In the genomic region with DNA sequence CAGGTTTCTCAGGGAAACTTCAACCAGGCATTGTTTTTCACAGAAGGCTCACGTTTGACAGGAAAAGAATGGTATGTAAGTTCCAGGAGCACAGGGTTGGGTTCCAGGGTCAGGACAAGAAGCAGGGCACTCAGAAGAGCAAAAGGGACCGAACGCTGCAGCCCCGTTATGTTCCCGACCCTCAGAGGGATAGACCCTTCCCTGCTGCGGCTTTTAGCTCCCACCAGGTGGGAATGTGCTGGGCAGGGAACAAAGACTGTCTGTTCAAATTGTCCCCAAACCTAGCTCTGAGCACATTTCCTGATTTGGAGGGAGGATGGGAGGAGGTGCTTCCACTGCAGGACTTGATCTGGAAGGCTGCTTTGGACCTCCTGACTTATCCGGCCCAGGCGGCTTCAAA, we compare ENCODE assay signal across 15 cellular contexts.
A peak's percentile ranks its signal among the peaks of the same experiment; 100 is the strongest.
DNase-seq lines count a peak whose midpoint lies in the region; ATAC-seq and TF ChIP-seq lines count a peak whose summit lies in the region.
"Had no signal": no experiment of that assay in that cellular context is flagged by ENCODE, and none has a peak within 500 bp of the region (broad histone marks: within the 10 kb centered on the region; RNA-seq: fewer than 3 reads in every experiment).

No MANE protein-coding gene starts in this region.

- H4K91ac ChIP-seq in neuronal stem cell (ENCODE audit: low read depth, low read length, poor library complexity): no peak overlapping the region

- no peak overlapping the region for H4K8ac ChIP-seq in neuronal stem cell (ENCODE audit: low read depth, low read length)

- H3K4me1 Mint-ChIP-seq in GM23338: peaks cover 13% of the 10 kb centered on the region
- H3K4me1 Mint-ChIP-seq in activated T-helper 17 cell treated with anti-CD3 and anti-CD28 coated beads, Interleukin-2, amount 50 U/mL, for 72 hours: no peaks in the 10 kb centered on the region
- H3K4me1 Mint-ChIP-seq in endothelial cell (ENCODE audit: unreplicated experiment): peaks cover 19% of the 10 kb centered on the region
- no peaks in the 10 kb centered on the region for H3K4me1 Mint-ChIP-seq in mesothelial cell of epicardium
- H3K4me1 Mint-ChIP-seq: B cell had no signal

- H3K4me1 ChIP-seq in GM23338 (ENCODE audit: insufficient read depth) (no peaks in the 10 kb centered on the region; the same call in 1 of the 2 replicates), neuronal stem cell (ENCODE audit: control insufficient read depth in 2 of 2, insufficient read depth in 1 of 2, low read depth in 1 of 2, low read length in 2 of 2) (peaks cover 0 to 10% of the 10 kb centered on the region in 2 donors)

- H3K27me3 ChIP-seq in GM23338 (ENCODE audit: insufficient read depth) (no peaks in the 10 kb centered on the region), neuronal stem cell (ENCODE audit: control insufficient read depth in 3 of 3, insufficient read depth in 3 of 3, low read depth in 1 of 3, low read length in 3 of 3) (no peaks in the 10 kb centered on the region)

- H2BK12ac ChIP-seq in neuronal stem cell (ENCODE audit: low read length): no peak overlapping the region

- peak; percentile 34 for DNase-seq in GM23338 (ENCODE audit: low spot score)
- DNase-seq in endothelial cell (ENCODE audit: low spot score): no peak
- peak; percentile 9 for DNase-seq in neuronal stem cell (ENCODE audit: low spot score)
- DNase-seq in activated gamma-delta T cell (lab: John Stamatoyannopoulos, UW): no peak
- DNase-seq in GF-D8 (lab: John Stamatoyannopoulos, UW): no peak
- DNase-seq in mesothelial cell of epicardium (ENCODE audit: low spot score in 2 of 2, unreplicated experiment in 2 of 2): no peak
- DNase-seq: ACHN; CD4-positive, CD25-positive, alpha-beta regulatory T cell; GM23248; KG1; NCI-H1417 treated with DMSO at 0.1 percent for 48 hours; NCI-H1930 had no signal

- H3K9me3 ChIP-seq in neuronal stem cell (replicated peaks in 1 of 2; ENCODE audit: control insufficient read depth in 2 of 2, insufficient read depth in 1 of 2, low read depth in 1 of 2, low read length in 2 of 2): no peaks in the 10 kb centered on the region

- H3K36me3 ChIP-seq in GM23338 (ENCODE audit: insufficient read depth): no peaks in the 10 kb centered on the region
- no peaks in the 10 kb centered on the region for H3K36me3 ChIP-seq in neuronal stem cell (replicated peaks in 1 of 2; ENCODE audit: control insufficient read depth in 2 of 2, insufficient read depth in 2 of 2, low read length in 2 of 2)

- H3K4me3 Mint-ChIP-seq in GM23338 (no peak overlapping the region), endothelial cell (ENCODE audit: unreplicated experiment) (no peak overlapping the region), mesothelial cell of epicardium (no peak overlapping the region)
- H3K4me3 Mint-ChIP-seq in activated T-helper 17 cell treated with anti-CD3 and anti-CD28 coated beads, Interleukin-2, amount 50 U/mL, for 72 hours: no peak overlapping the region
- H3K4me3 Mint-ChIP-seq: B cell; CD4-positive, CD25-positive, alpha-beta regulatory T cell had no signal

- H3K27ac ChIP-seq in GM23338 (ENCODE audit: low read depth) (no peak overlapping the region), neuronal stem cell (replicated peaks; ENCODE audit: low read length) (peak overlapping the region; percentile 49)
- H3K27ac ChIP-seq: GM23248, RWPE1 had no signal

- H3K27ac Mint-ChIP-seq in GM23338: peak overlapping the region; percentile 59; the same call in 1 of the 2 replicates
- H3K27ac Mint-ChIP-seq in activated T-helper 17 cell treated with anti-CD3 and anti-CD28 coated beads, Interleukin-2, amount 50 U/mL, for 72 hours: peak overlapping the region; percentile 0
- peak overlapping the region; percentile 89 for H3K27ac Mint-ChIP-seq in endothelial cell (ENCODE audit: unreplicated experiment)
- H3K27ac Mint-ChIP-seq in mesothelial cell of epicardium: no peak overlapping the region
- H3K27ac Mint-ChIP-seq: B cell; CD4-positive, CD25-positive, alpha-beta regulatory T cell had no signal

- H2AK5ac ChIP-seq in neuronal stem cell (ENCODE audit: low read depth, low read length): no peak overlapping the region

- ATAC-seq in GM23338: peak; percentile 64
- no peak for ATAC-seq in activated T-helper 17 cell treated with anti-CD3 and anti-CD28 coated beads, Interleukin-2, amount 50 U/mL, for 72 hours (replicated peaks)

- TF ChIP-seq CTCF in GM23338 (conservative IDR thresholded peaks at IDR 0.05; ENCODE audit: low read depth in 2 of 2) (no peak), endothelial cell (IDR thresholded peaks at IDR 0.05; ENCODE audit: unreplicated experiment) (no peak), mesothelial cell of epicardium (IDR thresholded peaks at IDR 0.05; ENCODE audit: unreplicated experiment) (no peak)

- H3K79me2 ChIP-seq in GM23338 (replicated peaks; ENCODE audit: insufficient read depth): no peaks in the 10 kb centered on the region

- no peaks in the 10 kb centered on the region for H4K20me1 ChIP-seq in GM23338 (replicated peaks; ENCODE audit: insufficient read depth)

- no peaks in the 10 kb centered on the region for H3K9me2 ChIP-seq in GM23338 (ENCODE audit: insufficient read depth)

- no peak overlapping the region for H2BK120ac ChIP-seq in neuronal stem cell (ENCODE audit: low read depth, low read length)

- H2BK15ac ChIP-seq in neuronal stem cell (ENCODE audit: low read length): no peak overlapping the region

- H3K4me2 ChIP-seq in GM23338: no peak overlapping the region
- no peak overlapping the region for H3K4me2 ChIP-seq in neuronal stem cell (ENCODE audit: insufficient read depth, low read length, poor library complexity, severe bottlenecking)

- no peak overlapping the region for H3K18ac ChIP-seq in neuronal stem cell (ENCODE audit: low read length)

- peaks cover 6% of the 10 kb centered on the region for H3K9me3 Mint-ChIP-seq in GM23338
- H3K9me3 Mint-ChIP-seq in activated T-helper 17 cell treated with anti-CD3 and anti-CD28 coated beads, Interleukin-2, amount 50 U/mL, for 72 hours: no peaks in the 10 kb centered on the region
- H3K9me3 Mint-ChIP-seq in endothelial cell (ENCODE audit: unreplicated experiment): peaks cover under 1% of the 10 kb centered on the region
- peaks cover 7% of the 10 kb centered on the region for H3K9me3 Mint-ChIP-seq in mesothelial cell of epicardium

- H3K14ac ChIP-seq in neuronal stem cell (ENCODE audit: low read length): no peak overlapping the region

- no peak overlapping the region for H3K23ac ChIP-seq in neuronal stem cell (ENCODE audit: low read depth, low read length, poor library complexity)

- H2AFZ ChIP-seq in GM23338 (no peak overlapping the region), neuronal stem cell (ENCODE audit: low read length) (peak overlapping the region; percentile 7)
- H2AFZ ChIP-seq: GM23248 had no signal

- no peaks in the 10 kb centered on the region for H3K79me1 ChIP-seq in neuronal stem cell (ENCODE audit: low read depth, low read length)

- peaks cover 14% of the 10 kb centered on the region for H3K36me3 Mint-ChIP-seq in GM23338 (ENCODE audit: low read depth)
- peaks cover 7% of the 10 kb centered on the region for H3K36me3 Mint-ChIP-seq in activated T-helper 17 cell treated with anti-CD3 and anti-CD28 coated beads, Interleukin-2, amount 50 U/mL, for 72 hours (ENCODE audit: low read depth)
- peaks cover 4% of the 10 kb centered on the region for H3K36me3 Mint-ChIP-seq in endothelial cell (ENCODE audit: low read depth, unreplicated experiment)
- peaks cover 10% of the 10 kb centered on the region for H3K36me3 Mint-ChIP-seq in mesothelial cell of epicardium

- peak overlapping the region; percentile 45 for H3K9ac ChIP-seq in neuronal stem cell (ENCODE audit: low read depth, low read length, poor library complexity)
- H3K9ac ChIP-seq: GM23248 had no signal

- H3F3A ChIP-seq in GM23338 (replicated peaks; ENCODE audit: low read depth): no peaks in the 10 kb centered on the region

- no peak overlapping the region for H3K4ac ChIP-seq in neuronal stem cell (ENCODE audit: low read length)

- no CpG with 5 or more reads among the region's 8 CpGs for WGBS in neuronal stem cell (ENCODE audit: extremely low coverage in 2 of 2, insufficient read length in 2 of 2, insufficient replicate concordance in 1 of 2), 2 donors

- H2BK5ac ChIP-seq in neuronal stem cell (ENCODE audit: low read length): no peak overlapping the region

- H3K4me3 ChIP-seq in GM23338: no peak overlapping the region
- H3K4me3 ChIP-seq in neuronal stem cell (ENCODE audit: low read length in 2 of 2): no peak overlapping the region
- H3K4me3 ChIP-seq: GM23248 had no signal

- H3K27me3 Mint-ChIP-seq in GM23338 (ENCODE audit: insufficient read depth, low read depth, poor library complexity) (peaks cover 2% of the 10 kb centered on the region), endothelial cell (ENCODE audit: unreplicated experiment) (peaks cover 2% of the 10 kb centered on the region), mesothelial cell of epicardium (ENCODE audit: low read depth) (no peaks in the 10 kb centered on the region)
- H3K27me3 Mint-ChIP-seq in activated T-helper 17 cell treated with anti-CD3 and anti-CD28 coated beads, Interleukin-2, amount 50 U/mL, for 72 hours: no peaks in the 10 kb centered on the region
- H3K27me3 Mint-ChIP-seq: B cell; CD4-positive, CD25-positive, alpha-beta regulatory T cell had no signal

TF ChIP-seq in GM23338, 12 proteins besides CTCF, POLR2A, EP300 and RAD21:
- no peak for TF ChIP-seq NANOG (IDR thresholded peaks at IDR 0.05; ENCODE audit: borderline replicate concordance)
- no peak for TF ChIP-seq STAT1 (IDR thresholded peaks at IDR 0.05; ENCODE audit: unreplicated experiment)

Comparison
In these comparisons a context has a peak if more than half of its experiments do, and no peak if none do; other contexts are left out.
1. DNase-seq: peak in GM23338 (single experiment) and neuronal stem cell (single experiment); none in endothelial cell (single experiment), activated gamma-delta T cell (single experiment), GF-D8 (single experiment) and mesothelial cell of epicardium (0 of 2).